ENCODE assay signal across 1 cellular context in the genomic region with DNA sequence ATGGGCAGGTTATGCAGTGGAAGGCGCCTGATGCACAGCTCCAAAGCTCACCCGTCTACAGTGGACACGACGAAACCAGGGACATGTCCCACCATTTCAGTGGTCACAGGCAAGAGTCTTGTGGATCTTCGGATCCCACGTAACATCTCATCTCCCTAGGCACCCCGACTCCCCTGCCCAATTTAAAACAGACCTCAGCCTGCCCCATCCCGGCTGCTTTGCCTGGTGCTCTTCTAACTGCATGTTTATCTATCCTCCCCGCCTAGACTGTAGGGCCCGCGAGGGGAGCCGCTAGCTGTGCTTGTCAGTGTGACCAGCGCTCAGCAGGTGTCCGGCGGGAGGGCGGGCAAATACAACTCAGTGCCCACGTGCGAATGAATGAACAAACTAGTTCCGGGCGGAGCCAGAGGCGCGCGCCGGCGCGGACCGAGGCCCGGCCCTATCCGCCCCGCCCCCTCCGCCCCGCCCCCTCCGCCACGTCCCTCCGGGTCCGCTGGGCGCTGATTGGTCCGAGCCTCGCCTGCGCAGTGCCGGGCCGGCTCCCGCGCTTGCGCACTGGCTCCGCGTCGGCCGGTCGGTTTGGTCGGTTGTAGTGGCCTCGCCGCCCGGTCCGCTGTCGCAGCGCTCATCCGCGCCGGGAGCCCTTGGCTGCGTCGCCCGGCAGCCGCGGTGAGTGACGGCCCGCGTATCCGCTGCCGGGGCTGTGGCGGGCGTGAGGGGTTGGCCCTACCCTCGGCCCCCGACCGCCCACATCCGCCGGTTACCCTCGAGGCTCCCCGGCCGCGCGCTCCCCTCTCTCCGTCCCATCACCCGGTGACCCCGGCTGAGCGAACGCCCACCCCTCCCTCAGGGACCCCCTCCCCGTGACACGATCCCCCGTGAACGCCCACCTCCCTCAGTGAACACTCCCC.
A peak's percentile ranks its signal among the peaks of the same experiment; 100 is the strongest.
TF ChIP-seq lines count a peak whose summit lies in the region.

No MANE protein-coding gene starts in this region.

TF ChIP-seq in K562, 482 proteins besides CTCF, POLR2A, EP300 and RAD21 (continued from another document and continues in another):
- TF ChIP-seq HMGN3 (IDR thresholded peaks at IDR 0.05; ENCODE audit: borderline replicate concordance, extremely low read depth, insufficient read length, low read depth, low read length), result peak; percentile 76
- TF ChIP-seq BRD4 (IDR thresholded peaks at IDR 0.05), result no peak
- TF ChIP-seq EP400 (IDR thresholded peaks at IDR 0.05), result peak; percentile 79
- no peak for TF ChIP-seq ZNF133 (CRISPR knock-in tag; IDR thresholded peaks at IDR 0.05)
- TF ChIP-seq SPI1 (IDR thresholded peaks at IDR 0.05; ENCODE audit: borderline replicate concordance, low read depth, low read length), result no peak
- TF ChIP-seq E2F3 (CRISPR knock-in tag; IDR thresholded peaks at IDR 0.05), result no peak
- peak; percentile 84 for TF ChIP-seq POLR2G (IDR thresholded peaks at IDR 0.05; ENCODE audit: low read depth, low read length)
- peak; percentile 63; the same call in 1 of the 2 replicates for TF ChIP-seq JUND (IDR thresholded peaks at IDR 0.05; ENCODE audit: borderline replicate concordance, low read depth, low read length)
- TF ChIP-seq JUND (tag; IDR thresholded peaks at IDR 0.05; ENCODE audit: borderline replicate concordance, low read depth, low read length), result no peak; the same call in 2 of the 3 replicates
- TF ChIP-seq ZNF717 (CRISPR knock-in tag; IDR thresholded peaks at IDR 0.05), result no peak
- TF ChIP-seq TBP (optimal IDR thresholded peaks at IDR 0.05; ENCODE audit: low read depth, low read length), result peak; percentile 71
- no peak for TF ChIP-seq NR1H2 (CRISPR knock-in tag; IDR thresholded peaks at IDR 0.05)
- peak; percentile 88 for TF ChIP-seq RBFOX2 (IDR thresholded peaks at IDR 0.05; ENCODE audit: low read depth, low read length)
- TF ChIP-seq CUX1 (CRISPR knock-in tag; IDR thresholded peaks at IDR 0.05), result no peak
- peak; percentile 51 for TF ChIP-seq CHD1 (IDR thresholded peaks at IDR 0.05; ENCODE audit: low read length)
- no peak for TF ChIP-seq ZNF586 (CRISPR knock-in tag; conservative IDR thresholded peaks at IDR 0.05)
- TF ChIP-seq ZNF239 (CRISPR knock-in tag; IDR thresholded peaks at IDR 0.05), result no peak
- TF ChIP-seq ZNF444 (CRISPR knock-in tag; IDR thresholded peaks at IDR 0.05), result no peak
- TF ChIP-seq FOXK1 (CRISPR knock-in tag; IDR thresholded peaks at IDR 0.05; ENCODE audit: borderline replicate concordance), result peak; percentile 93; the same call in 1 of the 2 replicates
- no peak for TF ChIP-seq HEY1 (CRISPR knock-in tag; IDR thresholded peaks at IDR 0.05; ENCODE audit: borderline replicate concordance)
- peak; percentile 40; the same call in 1 of the 2 replicates for TF ChIP-seq NFIC (IDR thresholded peaks at IDR 0.05)
- no peak for TF ChIP-seq ZNF699 (CRISPR knock-in tag; IDR thresholded peaks at IDR 0.05; ENCODE audit: insufficient replicate concordance)
- TF ChIP-seq FOXM1 (IDR thresholded peaks at IDR 0.05; ENCODE audit: low read depth), result no peak
- TF ChIP-seq FOXM1 (CRISPR knock-in tag; IDR thresholded peaks at IDR 0.05; ENCODE audit: low read depth), result peak; percentile 62; the same call in 1 of the 2 replicates
- peak; percentile 36 for TF ChIP-seq FOS (IDR thresholded peaks at IDR 0.05; ENCODE audit: extremely low read depth, insufficient read length)
- peak; percentile 32; the same call in 1 of the 2 replicates for TF ChIP-seq ELF1 (tag; IDR thresholded peaks at IDR 0.05)
- peak; percentile 74 for TF ChIP-seq ZNF24 (IDR thresholded peaks at IDR 0.05)
- peak; percentile 14; the same call in 1 of the 2 replicates for TF ChIP-seq CHD2 (IDR thresholded peaks at IDR 0.05; ENCODE audit: low read depth, low read length)
- 0 out of 2 replicates have a peak, but pooled peaks have one; percentile 13 for TF ChIP-seq ARID3B (CRISPR knock-in tag; IDR thresholded peaks at IDR 0.05; ENCODE audit: borderline replicate concordance)
- peak; percentile 63; the same call in 1 of the 2 replicates for TF ChIP-seq GABPA (tag; conservative IDR thresholded peaks at IDR 0.05; ENCODE audit: low read depth)
- TF ChIP-seq DDX20 (tag; IDR thresholded peaks at IDR 0.05; ENCODE audit: low read depth), result no peak
- TF ChIP-seq ZNF175 (CRISPR knock-in tag; IDR thresholded peaks at IDR 0.05; ENCODE audit: low read depth), result 0 out of 2 replicates have a peak, but pooled peaks have one; percentile 6
- TF ChIP-seq ZC3H4 (CRISPR knock-in tag; IDR thresholded peaks at IDR 0.05; ENCODE audit: borderline replicate concordance), result no peak
- peak; percentile 86 for TF ChIP-seq MGA (IDR thresholded peaks at IDR 0.05)
- TF ChIP-seq OTX1 (CRISPR knock-in tag; IDR thresholded peaks at IDR 0.05), result no peak
- peak; percentile 46 for TF ChIP-seq NEUROD1 (IDR thresholded peaks at IDR 0.05; ENCODE audit: borderline replicate concordance, low read depth, low read length, partially characterized antibody)
- peak; percentile 60; the same call in 1 of the 2 replicates for TF ChIP-seq PML (IDR thresholded peaks at IDR 0.05; ENCODE audit: low read length)
- TF ChIP-seq HNRNPL (IDR thresholded peaks at IDR 0.05; ENCODE audit: low read depth, low read length), result 0 out of 2 replicates have a peak, but pooled peaks have one; percentile 20
